8 cellular contexts compared by ENCODE assay signal in genomic region chr11:63537293-63538101, GRCh38. TPM values are rescaled to one million over a fixed set of nuclear protein-coding genes. Genes with fewer than 3 reads are reported as not detected.
DNase-seq lines count a peak whose midpoint lies in the region; ATAC-seq and TF ChIP-seq lines count a peak whose summit lies in the region.

No MANE protein-coding gene starts in this region.

- H3K9me3 ChIP-seq in heart left ventricle = no peaks in the 10 kb centered on the region

- peaks cover 0 to 33% (median 0%) of the 10 kb centered on the region in 9 donors for H3K36me3 ChIP-seq in heart left ventricle

- peak overlapping the region; percentile 16; the same call in 1 of the 2 replicates for H3K4me3 ChIP-seq in HFF-Myc (replicated peaks; ENCODE audit: low read depth, low read length)
- H3K4me3 ChIP-seq in heart left ventricle = peak overlapping the region; percentile 6 to 76 (median 52)

- H3K9me3 Mint-ChIP-seq in activated naive CD8-positive, alpha-beta T cell treated with anti-CD3 and anti-CD28 coated beads, Interleukin-2, amount 10 ng/mL, durations not matched to agents 7 days and 5 days = no peaks in the 10 kb centered on the region

- H3K27ac ChIP-seq in heart left ventricle = peak overlapping the region; percentile 75 to 97 (median 88)

- H3K27me3 ChIP-seq in heart left ventricle = no peaks in the 10 kb centered on the region

- H3K4me3 Mint-ChIP-seq in activated naive CD8-positive, alpha-beta T cell treated with anti-CD3 and anti-CD28 coated beads, Interleukin-2, amount 10 ng/mL, durations not matched to agents 7 days and 5 days = peak overlapping the region; percentile 91

- 17 to 21% (median 20%) methylated on average over 8 of the region's 8 CpGs for WGBS in heart left ventricle, 4 donors

- H3K4me1 Mint-ChIP-seq in activated naive CD8-positive, alpha-beta T cell treated with anti-CD3 and anti-CD28 coated beads, Interleukin-2, amount 10 ng/mL, durations not matched to agents 7 days and 5 days = peaks cover 57% of the 10 kb centered on the region

- H3K27me3 Mint-ChIP-seq in activated naive CD8-positive, alpha-beta T cell treated with anti-CD3 and anti-CD28 coated beads, Interleukin-2, amount 10 ng/mL, durations not matched to agents 7 days and 5 days = no peaks in the 10 kb centered on the region

- peak; percentile 6 for ATAC-seq in activated naive CD8-positive, alpha-beta T cell treated with anti-CD3 and anti-CD28 coated beads, Interleukin-2, amount 10 ng/mL, durations not matched to agents 7 days and 5 days (ENCODE audit: low read depth)
- ATAC-seq in heart left ventricle (peak; percentile 89 to 95 (median 94)), GM21515 (IDR thresholded peaks at IDR 0.05; ENCODE audit: unreplicated experiment) (no peak), GM21786 (IDR thresholded peaks at IDR 0.05; ENCODE audit: unreplicated experiment) (no peak), HG03108 (IDR thresholded peaks at IDR 0.05; ENCODE audit: unreplicated experiment) (no peak)

- TF ChIP-seq CTCF in HFF-Myc (IDR thresholded peaks at IDR 0.05; ENCODE audit: low read depth, low read length, missing control alignments) (no peak), heart left ventricle (IDR thresholded peaks at IDR 0.05) (no peak)

- no peak for TF ChIP-seq POLR2A in heart left ventricle (IDR thresholded peaks at IDR 0.05)

- peak; percentile 27 for DNase-seq in A172 (ENCODE audit: low spot score)
- no peak for DNase-seq in HFF-Myc (ENCODE audit: extremely low read depth, low read depth)
- no peak for DNase-seq in activated naive CD8-positive, alpha-beta T cell treated with anti-CD3 and anti-CD28 coated beads, Interleukin-2, amount 10 ng/mL, durations not matched to agents 7 days and 5 days
- DNase-seq in heart left ventricle = peak; percentile 69 to 83 (median 79)
- DNase-seq in renal cortical epithelial cell (ENCODE audit: low read depth) = peak; percentile 85

- peaks cover 7 to 81% (median 21%) of the 10 kb centered on the region in 12 donors for H3K4me1 ChIP-seq in heart left ventricle

- peaks cover 21% of the 10 kb centered on the region for H3K36me3 Mint-ChIP-seq in activated naive CD8-positive, alpha-beta T cell treated with anti-CD3 and anti-CD28 coated beads, Interleukin-2, amount 10 ng/mL, durations not matched to agents 7 days and 5 days

- intact Hi-C loops in heart left ventricle (cut with DNase I) = loop anchor here in 3 of 10 donors (1.0 to 10.0 kb wide), 4 partner anchors 73 to 77 kb away; partner anchors contain the start of gene PLAAT3 (in 3 of the 3)

- H3K27ac Mint-ChIP-seq in activated naive CD8-positive, alpha-beta T cell treated with anti-CD3 and anti-CD28 coated beads, Interleukin-2, amount 10 ng/mL, durations not matched to agents 7 days and 5 days = peak overlapping the region; percentile 90

- POLR2A ChIA-PET in activated naive CD8-positive, alpha-beta T cell treated with anti-CD3 and anti-CD28 coated beads, Interleukin-2, amount 10 ng/mL, durations not matched to agents 7 days and 5 days (lab: Charles Lee) = interaction anchor here (0.6 to 4.3 kb wide), 14 partner anchors 7 to 728 kb away, joined by 3 to 147 read pairs (median 4); partner anchors contain the start of genes FERMT3, PLAAT2 and PLAAT3

RNA-seq across cellular contexts. Expression of gene PLAAT4, which starts 0.9 kb away (rescaled TPM):
- total RNA-seq in A172 (2014; rRNA removed; shearing (Covaris generic)) = 11.9 and 22.4 TPM in 2 replicates
- total RNA-seq in activated naive CD8-positive, alpha-beta T cell treated with anti-CD3 and anti-CD28 coated beads, Interleukin-2, amount 10 ng/mL, durations not matched to agents 7 days and 5 days = 100 to 1,000 TPM; 156 to 158 TPM
- 100 to 1,000 TPM in 1 of 9 donors, 10 to 100 TPM in 3, 1 to 10 TPM in 5; 4.6 to 484 (median 8.0) TPM for total RNA-seq in heart left ventricle
- 1 to 10 TPM; 6.8 to 9.5 TPM for polyA plus RNA-seq in heart left ventricle
- 36.4 and 83.2 TPM in 2 replicates for total RNA-seq in renal cortical epithelial cell

RNA-seq across cellular contexts. Expression of gene PLAAT2, which starts 25.7 kb away (rescaled TPM):
- 0.28 TPM in 1 of 2 replicates, not detected in the other for total RNA-seq in A172 (2014; rRNA removed; shearing (Covaris generic))
- under 1 TPM in 1 of 2 experiments, not detected in 1; 0.58 TPM for total RNA-seq in activated naive CD8-positive, alpha-beta T cell treated with anti-CD3 and anti-CD28 coated beads, Interleukin-2, amount 10 ng/mL, durations not matched to agents 7 days and 5 days
- total RNA-seq in heart left ventricle (1 to 10 TPM in 1 of 9 donors, under 1 TPM in 1, not detected in 7; 0.46 to 3.8 TPM), renal cortical epithelial cell (not detected in 2 replicates)
- under 1 TPM; 0.11 to 0.38 TPM for polyA plus RNA-seq in heart left ventricle

RNA-seq across cellular contexts. Expression of gene LGALS12, which starts 31.6 kb away (rescaled TPM):
- not detected in 2 replicates for total RNA-seq in A172 (2014; rRNA removed; shearing (Covaris generic))
- not detected for total RNA-seq in activated naive CD8-positive, alpha-beta T cell treated with anti-CD3 and anti-CD28 coated beads, Interleukin-2, amount 10 ng/mL, durations not matched to agents 7 days and 5 days
- total RNA-seq in heart left ventricle (10 to 100 TPM in 1 of 9 donors, 1 to 10 TPM in 3, under 1 TPM in 3, not detected in 2; 0.32 to 15.1 (median 1.1) TPM), renal cortical epithelial cell (not detected in 2 replicates)
- polyA plus RNA-seq in heart left ventricle = 1 to 10 TPM; 1.2 to 4.6 TPM

RNA-seq across cellular contexts. Expression of gene PLAAT5, which starts 46.5 kb away (rescaled TPM):
- total RNA-seq in A172 (2014; rRNA removed; shearing (Covaris generic)) = not detected in 2 replicates
- total RNA-seq in activated naive CD8-positive, alpha-beta T cell treated with anti-CD3 and anti-CD28 coated beads, Interleukin-2, amount 10 ng/mL, durations not matched to agents 7 days and 5 days = under 1 TPM; 0.43 to 0.44 TPM
- 1 to 10 TPM in 8 of 9 donors, under 1 TPM in 1; 0.49 to 7.1 (median 1.6) TPM for total RNA-seq in heart left ventricle
- polyA plus RNA-seq in heart left ventricle = 1 to 10 TPM in 1 of 2 donors, under 1 TPM in 1; 0.73 to 1.1 TPM
- total RNA-seq in renal cortical epithelial cell = 0.40 TPM in 1 of 2 replicates, not detected in the other

Comparison
In these comparisons a context has a peak if more than half of its experiments do, and no peak if none do; other contexts are left out.
1. DNase-seq: peak in A172 (single experiment), heart left ventricle (5 of 5) and renal cortical epithelial cell (single experiment); none in HFF-Myc (single experiment) and activated naive CD8-positive, alpha-beta T cell treated with anti-CD3 and anti-CD28 coated beads, Interleukin-2, amount 10 ng/mL, durations not matched to agents 7 days and 5 days (single experiment).
2. ATAC-seq: peak in activated naive CD8-positive, alpha-beta T cell treated with anti-CD3 and anti-CD28 coated beads, Interleukin-2, amount 10 ng/mL, durations not matched to agents 7 days and 5 days (single experiment) and heart left ventricle (4 of 4); none in GM21515 (single experiment), GM21786 (single experiment) and HG03108 (single experiment).